ENCODE assay signal across 1 cellular context in the genomic region with DNA sequence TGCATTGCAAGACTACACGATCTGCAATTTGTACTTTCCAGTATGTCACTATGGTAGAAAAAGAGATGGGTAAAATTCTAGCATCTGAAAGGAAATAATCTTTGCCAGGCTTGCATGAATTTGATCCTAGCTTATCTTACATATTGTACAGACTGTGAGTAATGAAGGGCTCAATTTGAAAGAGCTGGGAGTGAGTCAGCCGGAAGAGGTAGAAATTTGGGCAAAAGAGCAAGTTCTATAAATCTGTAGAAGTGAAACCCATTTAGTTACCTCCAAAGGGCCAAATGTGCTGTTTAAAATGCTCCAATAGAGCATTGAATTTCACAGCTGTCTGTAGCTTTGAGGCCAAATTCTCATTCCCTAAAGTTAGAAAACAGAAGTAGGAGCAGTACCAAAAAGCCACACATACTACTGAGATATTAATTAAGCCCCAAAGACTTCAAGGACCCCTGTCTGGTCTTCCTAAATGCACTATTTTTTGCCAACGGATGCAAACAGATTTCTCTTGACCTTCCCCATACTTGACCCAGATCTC.
TF ChIP-seq lines count a peak whose summit lies in the region.

No MANE protein-coding gene starts in this region.

TF ChIP-seq in SK-N-SH treated with all-trans-retinoic acid at 6 μM for 48 hours, 23 proteins besides CTCF, POLR2A, EP300 and RAD21 (continued from another document):
- TF ChIP-seq TSHZ2 (CRISPR knock-in tag; IDR thresholded peaks at IDR 0.05) (no peak), ZNF8 (CRISPR knock-in tag; IDR thresholded peaks at IDR 0.05) (no peak)
